ENCODE assay signal across 15 cellular contexts in genomic region chr14:24818823-24819341, GRCh38.
"Had no signal": no experiment of that assay in that cellular context is flagged by ENCODE, and none has a peak within 500 bp of the region (broad histone marks: within the 10 kb centered on the region; RNA-seq: fewer than 3 reads in every experiment).

No MANE protein-coding gene starts in this region.

- H3K27me3 ChIP-seq: ascending aorta, upper lobe of left lung had no signal

- H3K27ac Mint-ChIP-seq: activated CD4-positive, alpha-beta memory T cell treated with anti-CD3 and anti-CD28 coated beads, Interleukin-2, amount 10 ng/mL, durations not matched to agents 7 days and 5 days; activated CD4-positive, alpha-beta T cell treated with anti-CD3 and anti-CD28 coated beads for 36 hours; activated naive CD8-positive, alpha-beta T cell treated with anti-CD3 and anti-CD28 coated beads, Interleukin-2, amount 10 ng/mL, durations not matched to agents 7 days and 5 days; activated T-cell treated with anti-CD3 and anti-CD28 coated beads, Interleukin-2, amount 50 U/mL, for 72 hours; immature natural killer cell had no signal

- H3K27ac ChIP-seq: ascending aorta, epithelial cell of prostate, WERI-Rb-1 had no signal

- H3K4me1 ChIP-seq: ascending aorta had no signal

- H3K9me3 Mint-ChIP-seq: activated CD4-positive, alpha-beta memory T cell treated with anti-CD3 and anti-CD28 coated beads, Interleukin-2, amount 10 ng/mL, durations not matched to agents 7 days and 5 days; activated naive CD8-positive, alpha-beta T cell treated with anti-CD3 and anti-CD28 coated beads, Interleukin-2, amount 10 ng/mL, durations not matched to agents 7 days and 5 days; activated T-cell treated with anti-CD3 and anti-CD28 coated beads, Interleukin-2, amount 50 U/mL, for 72 hours; immature natural killer cell had no signal

- ATAC-seq: activated CD4-positive, alpha-beta T cell treated with anti-CD3 and anti-CD28 coated beads for 36 hours; activated T-cell treated with anti-CD3 and anti-CD28 coated beads, Interleukin-2, amount 50 U/mL, for 72 hours had no signal

- DNase-seq: activated CD4-positive, alpha-beta memory T cell treated with anti-CD3 and anti-CD28 coated beads, Interleukin-2, amount 10 ng/mL, durations not matched to agents 7 days and 5 days; activated CD4-positive, alpha-beta T cell treated with anti-CD3 and anti-CD28 coated beads for 36 hours; activated gamma-delta T cell treated with Interleukin-2 at 50 U/mL for 16 hours; activated naive CD8-positive, alpha-beta T cell treated with anti-CD3 and anti-CD28 coated beads, Interleukin-2, amount 10 ng/mL, durations not matched to agents 7 days and 5 days; activated T-cell treated with anti-CD3 and anti-CD28 coated beads, Interleukin-2, amount 50 U/mL, for 72 hours; effector CD8-positive, alpha-beta T cell; immature natural killer cell; mesendoderm; stimulated activated CD4-positive, alpha-beta T cell treated with anti-CD3 and anti-CD28 coated beads, Interleukin-12 subunit alpha, Interleukin-12 subunit beta, amount 100 ng/mL, for 4 hours; stimulated activated naive CD4-positive, alpha-beta T cell treated with Interleukin-2 at 50 U/mL for 16 hours; T1000; upper lobe of left lung; WERI-Rb-1 had no signal

- H3K4me3 ChIP-seq: ascending aorta, upper lobe of left lung had no signal

- H3K4me3 Mint-ChIP-seq: activated CD4-positive, alpha-beta memory T cell treated with anti-CD3 and anti-CD28 coated beads, Interleukin-2, amount 10 ng/mL, durations not matched to agents 7 days and 5 days; activated CD4-positive, alpha-beta T cell treated with anti-CD3 and anti-CD28 coated beads for 36 hours; activated naive CD8-positive, alpha-beta T cell treated with anti-CD3 and anti-CD28 coated beads, Interleukin-2, amount 10 ng/mL, durations not matched to agents 7 days and 5 days; activated T-cell treated with anti-CD3 and anti-CD28 coated beads, Interleukin-2, amount 50 U/mL, for 72 hours; immature natural killer cell had no signal

- H3K36me3 ChIP-seq: ascending aorta, upper lobe of left lung, WERI-Rb-1 had no signal

- H3K9me3 ChIP-seq: ascending aorta, upper lobe of left lung had no signal

- H3K36me3 Mint-ChIP-seq: activated naive CD8-positive, alpha-beta T cell treated with anti-CD3 and anti-CD28 coated beads, Interleukin-2, amount 10 ng/mL, durations not matched to agents 7 days and 5 days had no signal

- H3K4me1 Mint-ChIP-seq: activated CD4-positive, alpha-beta memory T cell treated with anti-CD3 and anti-CD28 coated beads, Interleukin-2, amount 10 ng/mL, durations not matched to agents 7 days and 5 days; activated CD4-positive, alpha-beta T cell treated with anti-CD3 and anti-CD28 coated beads for 36 hours; activated naive CD8-positive, alpha-beta T cell treated with anti-CD3 and anti-CD28 coated beads, Interleukin-2, amount 10 ng/mL, durations not matched to agents 7 days and 5 days; immature natural killer cell had no signal
